Comparison of ENCODE assay signal across 2 cellular contexts in the genomic region with DNA sequence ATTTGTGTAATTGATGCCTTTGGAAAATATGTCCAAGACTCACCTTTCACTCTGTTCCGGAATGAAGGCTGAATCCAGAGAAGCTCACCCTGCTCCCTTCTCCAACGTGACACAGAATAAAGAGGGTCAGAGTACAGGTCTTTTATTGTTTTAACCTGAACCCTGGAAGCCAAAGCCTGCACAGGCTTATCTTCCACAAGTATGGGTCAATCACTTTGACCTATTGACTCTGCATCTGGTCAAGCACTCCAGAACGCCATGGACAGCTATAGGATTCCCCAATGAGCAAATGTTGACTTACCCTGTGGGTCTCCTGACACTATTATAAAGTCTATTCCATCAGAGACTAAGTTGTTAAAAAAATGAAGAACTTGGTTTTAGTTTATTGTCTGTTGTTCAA.
TF ChIP-seq lines count a peak whose summit lies in the region.

No MANE protein-coding gene starts in this region.

TF ChIP-seq in K562, 482 proteins besides CTCF, POLR2A, EP300 and RAD21:
- TF ChIP-seq NUFIP1 (IDR thresholded peaks at IDR 0.05; ENCODE audit: partially characterized antibody) (no peak), SOX6 (IDR thresholded peaks at IDR 0.05) (0 out of 2 replicates have a peak, but pooled peaks have one; percentile 14), CXXC5 (CRISPR knock-in tag; IDR thresholded peaks at IDR 0.05) (peak; percentile 42; the same call in 1 of the 2 replicates), PTBP1 (IDR thresholded peaks at IDR 0.05; ENCODE audit: low read depth, low read length) (no peak), ARID1B (IDR thresholded peaks at IDR 0.05) (peak; percentile 14; the same call in 1 of the 2 replicates), CBFA2T3 (IDR thresholded peaks at IDR 0.05) (peak; percentile 74), NR2C2 (CRISPR knock-in tag; IDR thresholded peaks at IDR 0.05) (no peak), NR2C2 (tag; IDR thresholded peaks at IDR 0.05) (peak; percentile 19; the same call in 1 of the 2 replicates), KDM1A (IDR thresholded peaks at IDR 0.05) (peak; percentile 75 to 86; a peak in 3 of 4 replicates), NR2C1 (IDR thresholded peaks at IDR 0.05) (no peak), NR2C1 (tag; IDR thresholded peaks at IDR 0.05) (0 out of 2 replicates have a peak, but pooled peaks have one; percentile 31), RCOR1 (IDR thresholded peaks at IDR 0.05; ENCODE audit: borderline replicate concordance in 1 of 2, low read depth in 2 of 2, low read length in 2 of 2) (0 out of 4 replicates have a peak, but pooled peaks of 1 of the 2 experiments have one; percentile 51), PURB (CRISPR knock-in tag; IDR thresholded peaks at IDR 0.05; ENCODE audit: low read depth) (no peak), CBFA2T2 (conservative IDR thresholded peaks at IDR 0.05) (peak; percentile 45)

TF ChIP-seq in liver, 16 proteins besides CTCF, POLR2A, EP300 and RAD21:
- peak; percentile 33 to 71 for TF ChIP-seq HNF4A (conservative IDR thresholded peaks at IDR 0.05)
- no peak for TF ChIP-seq GABPA (IDR thresholded peaks at IDR 0.05 in 1 of 2, conservative IDR thresholded peaks at IDR 0.05 in 1 of 2)
- TF ChIP-seq SP1 (IDR thresholded peaks at IDR 0.05): peak; percentile 29
- peak; percentile 4 for TF ChIP-seq HNF4G (IDR thresholded peaks at IDR 0.05)
- TF ChIP-seq FOXA1 (IDR thresholded peaks at IDR 0.05): no peak
- TF ChIP-seq RXRA (IDR thresholded peaks at IDR 0.05): peak; percentile 25 to 29
- peak; percentile 77 for TF ChIP-seq NR2F2 (IDR thresholded peaks at IDR 0.05)
- TF ChIP-seq, protein P1, sequence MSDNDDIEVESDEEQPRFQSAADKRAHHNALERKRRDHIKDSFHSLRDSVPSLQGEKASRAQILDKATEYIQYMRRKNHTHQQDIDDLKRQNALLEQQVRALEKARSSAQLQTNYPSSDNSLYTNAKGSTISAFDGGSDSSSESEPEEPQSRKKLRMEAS (IDR thresholded peaks at IDR 0.05): no peak
- no peak for TF ChIP-seq TAF1 (conservative IDR thresholded peaks at IDR 0.05)
- TF ChIP-seq, protein P2, sequence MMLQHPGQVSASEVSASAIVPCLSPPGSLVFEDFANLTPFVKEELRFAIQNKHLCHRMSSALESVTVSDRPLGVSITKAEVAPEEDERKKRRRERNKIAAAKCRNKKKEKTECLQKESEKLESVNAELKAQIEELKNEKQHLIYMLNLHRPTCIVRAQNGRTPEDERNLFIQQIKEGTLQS (IDR thresholded peaks at IDR 0.05): no peak
TF ChIP-seq in liver: peak in this region for 5.
